Comparison of ENCODE assay signal across 14 cellular contexts in the genomic region with DNA sequence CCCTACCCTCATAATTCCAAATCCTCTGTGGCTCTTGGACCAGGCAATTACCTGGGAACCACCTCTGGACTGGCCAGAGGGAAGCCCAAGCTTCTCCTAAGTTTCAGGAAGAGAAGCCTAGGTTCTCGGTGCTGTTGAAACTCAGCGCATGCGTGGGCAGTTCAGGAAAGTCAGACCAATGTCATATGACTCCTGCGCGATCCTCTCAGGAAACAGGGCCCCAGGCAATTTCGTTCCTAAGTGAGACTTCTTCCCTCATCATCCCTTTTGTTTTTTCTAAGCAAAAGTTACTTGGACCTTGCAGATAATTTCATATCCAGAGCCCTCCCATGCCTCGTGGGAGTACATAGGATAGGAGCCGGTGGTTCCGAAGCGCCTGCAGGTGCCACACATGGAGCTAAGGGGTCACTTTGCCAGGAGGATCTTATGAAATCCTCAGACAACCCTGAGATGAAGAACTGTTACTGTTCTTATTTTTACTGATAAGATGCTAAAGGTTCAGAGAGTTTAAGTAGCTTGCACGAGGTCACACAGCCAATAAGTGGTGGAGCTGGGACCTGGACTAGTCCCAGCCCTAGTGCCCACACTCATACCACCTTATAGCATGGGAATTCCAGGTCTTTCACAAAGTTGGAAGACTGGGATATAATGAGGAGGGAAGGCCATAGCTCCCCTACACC.
"Had no signal": no experiment of that assay in that cellular context is flagged by ENCODE, and none has a peak within 500 bp of the region (broad histone marks: within the 10 kb centered on the region; RNA-seq: fewer than 3 reads in every experiment).

No MANE protein-coding gene starts in this region.

- H3K27me3 ChIP-seq: adrenal gland, pancreas had no signal

- H3K27ac Mint-ChIP-seq: activated naive CD4-positive, alpha-beta T cell treated with anti-CD3 and anti-CD28 coated beads for 36 hours; stimulated activated naive CD8-positive, alpha-beta T cell treated with anti-CD3 and anti-CD28 coated beads, Interleukin-15, amount 100 ng/mL, for 72 hours had no signal

- ATAC-seq: pancreas; stimulated activated naive CD8-positive, alpha-beta T cell treated with anti-CD3 and anti-CD28 coated beads, Interleukin-15, amount 100 ng/mL, for 72 hours had no signal

- H3K9me3 ChIP-seq: adrenal gland, pancreas, thoracic aorta had no signal

- H3K36me3 ChIP-seq: adrenal gland, pancreas, thoracic aorta had no signal

- H3K27ac ChIP-seq: adrenal gland, pancreas, thoracic aorta had no signal

- H3K4me3 ChIP-seq: adrenal gland, pancreas, thoracic aorta had no signal

- H3K4me3 Mint-ChIP-seq: activated naive CD4-positive, alpha-beta T cell treated with anti-CD3 and anti-CD28 coated beads for 36 hours; neural crest cell; stimulated activated naive CD8-positive, alpha-beta T cell treated with anti-CD3 and anti-CD28 coated beads, Interleukin-15, amount 100 ng/mL, for 72 hours had no signal

- H3K9me3 Mint-ChIP-seq: activated naive CD4-positive, alpha-beta T cell treated with anti-CD3 and anti-CD28 coated beads for 36 hours had no signal

- DNase-seq: activated CD4-positive, alpha-beta T cell treated with anti-CD3 and anti-CD28 coated beads for 1 hour; activated CD4-positive, alpha-beta T cell treated with anti-CD3 and anti-CD28 coated beads, Interleukin-2, amount 50 U/mL, for 48 hours; activated CD8-positive, alpha-beta memory T cell treated with anti-CD3 and anti-CD28 coated beads, Interleukin-2, amount 50 U/mL, for 4 hours; activated naive CD4-positive, alpha-beta T cell treated with anti-CD3 and anti-CD28 coated beads for 36 hours; hypothalamus; mesendoderm; pancreas; stimulated activated CD4-positive, alpha-beta T cell treated with anti-CD3 and anti-CD28 coated beads, Interleukin-15, amount 100 ng/mL, for 24 hours; stimulated activated CD4-positive, alpha-beta T cell treated with anti-CD3 and anti-CD28 coated beads, Interleukin-4, amount 100 ng/mL, for 24 hours; stimulated activated naive CD8-positive, alpha-beta T cell treated with anti-CD3 and anti-CD28 coated beads, Interleukin-15, amount 100 ng/mL, for 72 hours; T-helper 9 cell had no signal
